Comparison of ENCODE assay signal across 1 cellular context in the genomic region with DNA sequence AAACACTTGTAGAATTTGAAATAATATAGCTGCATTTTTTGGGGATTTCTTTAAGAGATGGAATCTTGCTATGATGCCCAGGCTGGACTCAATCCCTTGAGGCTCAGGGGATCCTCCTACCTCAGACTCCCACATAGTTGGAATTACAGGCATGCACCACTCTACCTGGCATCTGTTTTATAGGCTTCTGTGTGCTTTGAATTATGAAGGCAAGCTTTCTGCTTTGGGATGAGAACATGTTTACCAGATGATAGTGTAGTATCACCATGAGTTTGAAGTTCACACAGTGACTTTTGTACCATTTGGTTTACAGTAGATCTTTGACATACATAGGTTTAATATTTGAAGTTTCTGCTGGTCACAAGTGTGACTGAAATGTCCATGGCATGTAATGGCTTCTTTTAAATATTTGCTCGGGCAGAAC.
TF ChIP-seq lines count a peak whose summit lies in the region.

No MANE protein-coding gene starts in this region.

TF ChIP-seq in HepG2, 621 proteins besides CTCF, POLR2A, EP300 and RAD21 (continued from another document and continues in another):
- TF ChIP-seq CEBPZ (IDR thresholded peaks at IDR 0.05; ENCODE audit: low read length): no peak
- TF ChIP-seq XBP1 (CRISPR knock-in tag; IDR thresholded peaks at IDR 0.05): no peak
- TF ChIP-seq, protein P1, sequence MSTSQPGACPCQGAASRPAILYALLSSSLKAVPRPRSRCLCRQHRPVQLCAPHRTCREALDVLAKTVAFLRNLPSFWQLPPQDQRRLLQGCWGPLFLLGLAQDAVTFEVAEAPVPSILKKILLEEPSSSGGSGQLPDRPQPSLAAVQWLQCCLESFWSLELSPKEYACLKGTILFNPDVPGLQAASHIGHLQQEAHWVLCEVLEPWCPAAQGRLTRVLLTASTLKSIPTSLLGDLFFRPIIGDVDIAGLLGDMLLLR (CRISPR knock-in tag; IDR thresholded peaks at IDR 0.05): no peak
- no peak for TF ChIP-seq ZFP36L2 (CRISPR knock-in tag; IDR thresholded peaks at IDR 0.05)
- no peak for TF ChIP-seq ZNF749 (CRISPR knock-in tag; IDR thresholded peaks at IDR 0.05; ENCODE audit: borderline replicate concordance)
- TF ChIP-seq CENPX (CRISPR knock-in tag; IDR thresholded peaks at IDR 0.05): no peak
- peak; percentile 63; the same call in 1 of the 2 replicates for TF ChIP-seq DPF2 (CRISPR knock-in tag; IDR thresholded peaks at IDR 0.05; ENCODE audit: borderline replicate concordance, low read depth)
- TF ChIP-seq ZFY (CRISPR knock-in tag; IDR thresholded peaks at IDR 0.05): no peak
- TF ChIP-seq ZNF317 (CRISPR knock-in tag; IDR thresholded peaks at IDR 0.05): no peak
- no peak for TF ChIP-seq PRDM4 (CRISPR knock-in tag; IDR thresholded peaks at IDR 0.05; ENCODE audit: borderline replicate concordance)
- no peak for TF ChIP-seq ARHGAP35 (CRISPR knock-in tag; IDR thresholded peaks at IDR 0.05; ENCODE audit: borderline replicate concordance)
- no peak for TF ChIP-seq ZNF510 (CRISPR knock-in tag; IDR thresholded peaks at IDR 0.05; ENCODE audit: low read depth)
- no peak for TF ChIP-seq RAD51 (IDR thresholded peaks at IDR 0.05; ENCODE audit: borderline replicate concordance)
- TF ChIP-seq ZNF24 (IDR thresholded peaks at IDR 0.05): no peak
- TF ChIP-seq ZFAT (CRISPR knock-in tag; conservative IDR thresholded peaks at IDR 0.05): no peak
- TF ChIP-seq JUND (CRISPR knock-in tag; IDR thresholded peaks at IDR 0.05): no peak
- no peak for TF ChIP-seq KDM2A (CRISPR knock-in tag; IDR thresholded peaks at IDR 0.05; ENCODE audit: borderline replicate concordance, low read depth)
- TF ChIP-seq TMF1 (CRISPR knock-in tag; IDR thresholded peaks at IDR 0.05; ENCODE audit: low read depth): no peak
- TF ChIP-seq KDM1A (CRISPR knock-in tag; IDR thresholded peaks at IDR 0.05): no peak
- no peak for TF ChIP-seq PHF8 (CRISPR knock-in tag; IDR thresholded peaks at IDR 0.05)
- TF ChIP-seq KLF15 (CRISPR knock-in tag; IDR thresholded peaks at IDR 0.05; ENCODE audit: borderline replicate concordance): no peak
- TF ChIP-seq FOXM1 (CRISPR knock-in tag; IDR thresholded peaks at IDR 0.05): no peak
- TF ChIP-seq HNF1B (CRISPR knock-in tag; IDR thresholded peaks at IDR 0.05): no peak
- no peak for TF ChIP-seq HNRNPUL1 (IDR thresholded peaks at IDR 0.05; ENCODE audit: low read depth, low read length)
- TF ChIP-seq ZNF788 (CRISPR knock-in tag; IDR thresholded peaks at IDR 0.05; ENCODE audit: borderline replicate concordance): no peak
- no peak for TF ChIP-seq NAIF1 (CRISPR knock-in tag; IDR thresholded peaks at IDR 0.05; ENCODE audit: borderline replicate concordance)
- TF ChIP-seq ZNF564 (CRISPR knock-in tag; IDR thresholded peaks at IDR 0.05): no peak
- TF ChIP-seq ZSCAN30 (CRISPR knock-in tag; IDR thresholded peaks at IDR 0.05): no peak
- no peak for TF ChIP-seq PITX1 (CRISPR knock-in tag; IDR thresholded peaks at IDR 0.05)
- no peak for TF ChIP-seq ZNF253 (CRISPR knock-in tag; IDR thresholded peaks at IDR 0.05; ENCODE audit: borderline replicate concordance)
- TF ChIP-seq, protein P2, sequence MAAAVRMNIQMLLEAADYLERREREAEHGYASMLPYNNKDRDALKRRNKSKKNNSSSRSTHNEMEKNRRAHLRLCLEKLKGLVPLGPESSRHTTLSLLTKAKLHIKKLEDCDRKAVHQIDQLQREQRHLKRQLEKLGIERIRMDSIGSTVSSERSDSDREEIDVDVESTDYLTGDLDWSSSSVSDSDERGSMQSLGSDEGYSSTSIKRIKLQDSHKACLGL (CRISPR knock-in tag; IDR thresholded peaks at IDR 0.05): no peak
- TF ChIP-seq, protein P3, sequence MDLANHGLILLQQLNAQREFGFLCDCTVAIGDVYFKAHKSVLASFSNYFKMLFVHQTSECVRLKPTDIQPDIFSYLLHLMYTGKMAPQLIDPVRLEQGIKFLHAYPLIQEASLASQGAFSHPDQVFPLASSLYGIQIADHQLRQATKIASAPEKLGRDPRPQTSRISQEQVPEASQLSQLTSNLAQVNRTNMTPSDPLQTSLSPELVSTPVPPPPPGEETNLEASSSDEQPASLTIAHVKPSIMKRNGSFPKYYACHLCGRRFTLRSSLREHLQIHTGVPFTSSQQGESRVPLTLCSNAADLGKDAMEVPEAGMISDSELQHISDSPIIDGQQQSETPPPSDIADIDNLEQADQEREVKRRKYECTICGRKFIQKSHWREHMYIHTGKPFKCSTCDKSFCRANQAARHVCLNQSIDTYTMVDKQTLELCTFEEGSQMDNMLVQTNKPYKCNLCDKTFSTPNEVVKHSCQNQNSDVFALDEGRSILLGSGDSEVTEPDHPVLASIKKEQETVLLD (CRISPR knock-in tag; IDR thresholded peaks at IDR 0.05; ENCODE audit: low read depth): no peak
- no peak for TF ChIP-seq IKZF1 (IDR thresholded peaks at IDR 0.05)
- no peak for TF ChIP-seq ZNF484 (CRISPR knock-in tag; IDR thresholded peaks at IDR 0.05; ENCODE audit: borderline replicate concordance, low read depth)
- no peak for TF ChIP-seq ZNF7 (CRISPR knock-in tag; IDR thresholded peaks at IDR 0.05)
- no peak for TF ChIP-seq YEATS2 (CRISPR knock-in tag; IDR thresholded peaks at IDR 0.05; ENCODE audit: borderline replicate concordance)
- no peak for TF ChIP-seq SMAD1 (CRISPR knock-in tag; IDR thresholded peaks at IDR 0.05; ENCODE audit: borderline replicate concordance, low read depth)
- no peak for TF ChIP-seq MLXIP (CRISPR knock-in tag; IDR thresholded peaks at IDR 0.05; ENCODE audit: borderline replicate concordance)
- TF ChIP-seq MBNL3 (CRISPR knock-in tag; conservative IDR thresholded peaks at IDR 0.05): no peak
- TF ChIP-seq, protein P4, sequence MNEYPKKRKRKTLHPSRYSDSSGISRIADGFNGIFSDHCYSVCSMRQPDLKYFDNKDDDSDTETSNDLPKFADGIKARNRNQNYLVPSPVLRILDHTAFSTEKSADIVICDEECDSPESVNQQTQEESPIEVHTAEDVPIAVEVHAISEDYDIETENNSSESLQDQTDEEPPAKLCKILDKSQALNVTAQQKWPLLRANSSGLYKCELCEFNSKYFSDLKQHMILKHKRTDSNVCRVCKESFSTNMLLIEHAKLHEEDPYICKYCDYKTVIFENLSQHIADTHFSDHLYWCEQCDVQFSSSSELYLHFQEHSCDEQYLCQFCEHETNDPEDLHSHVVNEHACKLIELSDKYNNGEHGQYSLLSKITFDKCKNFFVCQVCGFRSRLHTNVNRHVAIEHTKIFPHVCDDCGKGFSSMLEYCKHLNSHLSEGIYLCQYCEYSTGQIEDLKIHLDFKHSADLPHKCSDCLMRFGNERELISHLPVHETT (CRISPR knock-in tag; conservative IDR thresholded peaks at IDR 0.05): no peak
- no peak for TF ChIP-seq SMAD9 (CRISPR knock-in tag; IDR thresholded peaks at IDR 0.05)
- TF ChIP-seq IRF2 (CRISPR knock-in tag; IDR thresholded peaks at IDR 0.05): peak; percentile 51; the same call in 1 of the 2 replicates
- no peak for TF ChIP-seq ZNF607 (CRISPR knock-in tag; IDR thresholded peaks at IDR 0.05; ENCODE audit: borderline replicate concordance)
- no peak for TF ChIP-seq SNAI1 (CRISPR knock-in tag; IDR thresholded peaks at IDR 0.05; ENCODE audit: borderline replicate concordance)
- no peak for TF ChIP-seq TGIF2 (CRISPR knock-in tag; IDR thresholded peaks at IDR 0.05)
- TF ChIP-seq NCOR1 (IDR thresholded peaks at IDR 0.05; ENCODE audit: borderline replicate concordance, low read length): peak; percentile 79; the same call in 1 of the 2 replicates
- TF ChIP-seq FIP1L1 (IDR thresholded peaks at IDR 0.05; ENCODE audit: borderline replicate concordance, insufficient read depth, low read depth, low read length): no peak
- no peak for TF ChIP-seq ZNF329 (CRISPR knock-in tag; IDR thresholded peaks at IDR 0.05; ENCODE audit: low read depth)
- TF ChIP-seq KAT8 (CRISPR knock-in tag; IDR thresholded peaks at IDR 0.05): 0 out of 2 replicates have a peak, but pooled peaks have one; percentile 30
- no peak for TF ChIP-seq ZNF451 (CRISPR knock-in tag; IDR thresholded peaks at IDR 0.05)
- no peak for TF ChIP-seq ETV6 (CRISPR knock-in tag; conservative IDR thresholded peaks at IDR 0.05)
- no peak for TF ChIP-seq ZNF597 (CRISPR knock-in tag; IDR thresholded peaks at IDR 0.05)
